Comparison of ENCODE assay signal across 1 cellular context in the genomic region with DNA sequence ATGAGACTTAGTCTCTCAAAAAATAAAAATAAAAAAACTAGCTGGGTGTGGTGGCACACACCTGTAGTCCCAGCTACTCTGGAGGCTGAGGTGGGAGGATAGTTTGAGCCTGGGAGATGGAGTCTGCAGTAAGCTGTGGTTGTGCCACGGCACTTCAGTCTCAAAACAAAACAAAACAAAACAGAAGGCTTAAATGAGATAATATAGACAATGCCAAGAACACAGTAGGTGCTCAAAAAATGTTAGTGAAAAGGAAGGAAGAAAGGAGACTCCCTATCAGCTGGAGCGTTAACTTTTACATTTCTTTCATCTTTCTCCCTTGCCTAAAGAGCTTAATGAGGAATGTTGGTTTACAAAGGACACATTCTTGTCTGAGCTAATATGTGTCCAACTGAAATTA.
TF ChIP-seq lines count a peak whose summit lies in the region.

No MANE protein-coding gene starts in this region.

TF ChIP-seq in IMR-90, 13 proteins besides CTCF, POLR2A, EP300 and RAD21:
- no peak for TF ChIP-seq RCOR1 (IDR thresholded peaks at IDR 0.05; ENCODE audit: insufficient replicate concordance, low read length)
- TF ChIP-seq MAFK (IDR thresholded peaks at IDR 0.05; ENCODE audit: low read depth, low read length): no peak
- no peak for TF ChIP-seq CEBPB (IDR thresholded peaks at IDR 0.05; ENCODE audit: low read depth, low read length)
- no peak for TF ChIP-seq RFX5 (IDR thresholded peaks at IDR 0.05; ENCODE audit: low read depth, low read length)
- TF ChIP-seq SMC3 (IDR thresholded peaks at IDR 0.05; ENCODE audit: low read depth, low read length): no peak
- no peak for TF ChIP-seq BHLHE40 (IDR thresholded peaks at IDR 0.05; ENCODE audit: low read depth, low read length)
- TF ChIP-seq FOS (IDR thresholded peaks at IDR 0.05; ENCODE audit: low read depth, low read length): no peak
- no peak for TF ChIP-seq CHD1 (IDR thresholded peaks at IDR 0.05; ENCODE audit: low read depth, low read length)
- TF ChIP-seq, protein P1, sequence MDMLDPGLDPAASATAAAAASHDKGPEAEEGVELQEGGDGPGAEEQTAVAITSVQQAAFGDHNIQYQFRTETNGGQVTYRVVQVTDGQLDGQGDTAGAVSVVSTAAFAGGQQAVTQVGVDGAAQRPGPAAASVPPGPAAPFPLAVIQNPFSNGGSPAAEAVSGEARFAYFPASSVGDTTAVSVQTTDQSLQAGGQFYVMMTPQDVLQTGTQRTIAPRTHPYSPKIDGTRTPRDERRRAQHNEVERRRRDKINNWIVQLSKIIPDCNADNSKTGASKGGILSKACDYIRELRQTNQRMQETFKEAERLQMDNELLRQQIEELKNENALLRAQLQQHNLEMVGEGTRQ (IDR thresholded peaks at IDR 0.05; ENCODE audit: low read depth, low read length): no peak
- TF ChIP-seq NFE2L2 (IDR thresholded peaks at IDR 0.05; ENCODE audit: low read depth, low read length): no peak
- no peak for TF ChIP-seq ELK1 (IDR thresholded peaks at IDR 0.05; ENCODE audit: borderline replicate concordance, low read depth, low read length)
